In genomic region chr12:123714302-123714627, GRCh38 we compare ENCODE assay signal across 11 cellular contexts. TPM values are rescaled to one million over a fixed set of nuclear protein-coding genes. Genes with fewer than 3 reads are reported as not detected.
DNase-seq lines count a peak whose midpoint lies in the region; ATAC-seq, FAIRE-seq and TF ChIP-seq lines count a peak whose summit lies in the region.
"Had no signal": no experiment of that assay in that cellular context is flagged by ENCODE, and none has a peak within 500 bp of the region (broad histone marks: within the 10 kb centered on the region; RNA-seq: fewer than 3 reads in every experiment).

No MANE protein-coding gene starts in this region.

- CTCF ChIA-PET in HepG2 (lab: Yijun Ruan, JAX; ENCODE audit: low intra/inter-chr PET ratio, low total read pairs) = no interaction called here

- no peak for FAIRE-seq in HepG2 (lab: Jason Lieb, UNC)

- H3K79me2 ChIP-seq in HepG2 (ENCODE audit: insufficient read depth, low read length) = peaks cover 17% of the 10 kb centered on the region

- POLR2A ChIA-PET in HepG2 (lab: Yijun Ruan, JAX) = interaction anchor here (0.6 kb wide), 1 partner anchor 67 kb away, joined by 3 read pairs; no protein-coding TSS in a partner anchor

- no peak for DNase-seq in HepG2 (ENCODE audit: low spot score)
- DNase-seq in right lobe of liver = no peak
- peak; percentile 29 for DNase-seq in UCSD-AML1 (lab: John Stamatoyannopoulos, UW; ENCODE audit: unreplicated experiment)
- DNase-seq in erythroblast (lab: John Stamatoyannopoulos, UW) = peak; percentile 26 to 43
- no peak for DNase-seq in middle frontal gyrus (ENCODE audit: extremely low spot score, low spot score)
- no peak for DNase-seq in NCI-H2171 treated with DMSO at 0.1 percent for 48 hours (lab: John Stamatoyannopoulos, UW)
- DNase-seq: left lung, NCI-H146 had no signal

- intact Hi-C loops in HepG2 (cut with micrococcal nuclease; ENCODE audit: unreplicated experiment) (loop anchor here (10.0 kb wide), 1 partner anchor 271 kb away; no protein-coding TSS in a partner anchor), right lobe of liver (cut with DNase I) (no loop called here)

- H3K27me3 ChIP-seq in HepG2 (ENCODE audit: control insufficient read depth in 1 of 2, insufficient read depth in 2 of 2, low read length in 2 of 2) = no peaks in the 10 kb centered on the region
- no peaks in the 10 kb centered on the region for H3K27me3 ChIP-seq in right lobe of liver
- H3K27me3 ChIP-seq: left lung had no signal

- H4K20me1 ChIP-seq in HepG2 (ENCODE audit: insufficient read depth, low read length) = no peaks in the 10 kb centered on the region

- peaks cover 25% of the 10 kb centered on the region for H3K4me1 ChIP-seq in HepG2 (ENCODE audit: insufficient read depth, low read length)
- peaks cover 0 to 10% (median 4%) of the 10 kb centered on the region in 4 donors for H3K4me1 ChIP-seq in right lobe of liver

- TF ChIP-seq CTCF in HepG2 (CRISPR knock-in tag; IDR thresholded peaks at IDR 0.05) = no peak
- no peak for TF ChIP-seq CTCF in right lobe of liver (IDR thresholded peaks at IDR 0.05)

- TF ChIP-seq RAD21 in HepG2 (CRISPR knock-in tag; IDR thresholded peaks at IDR 0.05) = no peak

- H3K27ac ChIP-seq in HepG2 (ENCODE audit: extremely low read length, insufficient read depth, low read length) (no peak overlapping the region), right lobe of liver (no peak overlapping the region)
- H3K27ac ChIP-seq: epithelial cell of prostate, left lung had no signal

- H2AFZ ChIP-seq in HepG2 (ENCODE audit: low read length) = no peak overlapping the region

- ATAC-seq in HepG2 (no peak), right lobe of liver (no peak), HG02938 (IDR thresholded peaks at IDR 0.05; ENCODE audit: unreplicated experiment) (no peak), HG03432 (IDR thresholded peaks at IDR 0.05; ENCODE audit: unreplicated experiment) (no peak)

- no peak overlapping the region; a peak in 1 of 6 replicates for H3K4me3 ChIP-seq in HepG2 (replicated peaks in 1 of 3; ENCODE audit: insufficient read depth in 1 of 3, low read depth in 2 of 3, low read length in 3 of 3)
- H3K4me3 ChIP-seq in right lobe of liver = no peak overlapping the region

- TF ChIP-seq POLR2A in HepG2 (IDR thresholded peaks at IDR 0.05; ENCODE audit: insufficient read depth in 1 of 2, low read depth in 2 of 2, low read length in 2 of 2) (no peak), right lobe of liver (IDR thresholded peaks at IDR 0.05) (no peak), erythroblast (IDR thresholded peaks at IDR 0.05; ENCODE audit: low read length) (no peak)

- no peak overlapping the region for H3K9ac ChIP-seq in HepG2 (ENCODE audit: insufficient read depth, low read depth, low read length)

- in situ Hi-C loops in HepG2 (cut with HindIII; ENCODE audit: extremely low pct_ligation_motif_present, low pct_unique_long_range_greater_than_20kb) = no loop called here

- H3K4me2 ChIP-seq in HepG2 (ENCODE audit: low read depth, low read length) = peak overlapping the region; percentile 36; the same call in 1 of the 2 replicates

- H3K36me3 ChIP-seq in HepG2 (replicated peaks in 1 of 2; ENCODE audit: control insufficient read depth in 1 of 2, insufficient read depth in 2 of 2, low read length in 2 of 2) = no peaks in the 10 kb centered on the region
- H3K36me3 ChIP-seq in right lobe of liver = no peaks in the 10 kb centered on the region

- WGBS in HepG2 (ENCODE audit: low lambda C conversion rate) = 73% methylated on average over 3 of the region's 3 CpGs
- 20% methylated on average over 2 of the region's 3 CpGs for WGBS in right lobe of liver (ENCODE audit: insufficient coverage, low coverage, low lambda C conversion rate, missing lambda C conversion rate)

- no TSS peak for BruUV-seq in HepG2 (replicated peaks; lab: Mats Ljungman, UMichigan)

- H3K9me3 ChIP-seq in HepG2 (ENCODE audit: low read length) (no peaks in the 10 kb centered on the region), right lobe of liver (no peaks in the 10 kb centered on the region)
- H3K9me3 ChIP-seq: left lung had no signal

- no peak for TF ChIP-seq EP300 in HepG2 (IDR thresholded peaks at IDR 0.05; ENCODE audit: low read depth in 2 of 2, low read length in 2 of 2)
- no peak for TF ChIP-seq EP300 in HepG2 (CRISPR knock-in tag; IDR thresholded peaks at IDR 0.05; ENCODE audit: borderline replicate concordance)

RNA-seq across cellular contexts. Expression of gene ATP6V0A2, which starts 2.1 kb away (rescaled TPM):
- total RNA-seq in HepG2 (2016; rRNA removed; fragmentation: Illumina TruSeq; extraction: Trizol) (15.6 and 26.2 TPM in 2 replicates), right lobe of liver (10 to 100 TPM in 3 of 6 experiments, 1 to 10 TPM in 3; 7.6 to 12.9 (median 10.1) TPM)
- 2.6 and 4.1 TPM in 2 replicates for total RNA-seq in HepG2 (2016; cell fraction: cytosol; rRNA removed; fragmentation: Illumina TruSeq; extraction: Trizol; ENCODE audit: low read depth)
- total RNA-seq in HepG2 (2016; cell fraction: insoluble cytoplasmic fraction; rRNA removed; fragmentation: Illumina TruSeq; extraction: Trizol) = 15.5 and 23.9 TPM in 2 replicates
- 8.4 and 9.1 TPM in 2 replicates for total RNA-seq in HepG2 (2016; cell fraction: membrane; rRNA removed; fragmentation: Illumina TruSeq; extraction: Trizol)
- total RNA-seq in HepG2 (2016; cell fraction: nucleus; rRNA removed; fragmentation: Illumina TruSeq; extraction: Trizol) = 23.2 and 27.6 TPM in 2 replicates
- polyA plus RNA-seq in HepG2 (2011; rRNA removed) = 17.7 and 18.2 TPM in 2 replicates
- 7.1 and 10.2 TPM in 2 replicates for polyA plus RNA-seq in HepG2 (2011; cell fraction: cytosol; rRNA removed)
- 19.2 and 23.4 TPM in 2 replicates for polyA plus RNA-seq in HepG2 (2011; cell fraction: nucleus; rRNA removed)
- 8.7 and 11.1 TPM in 2 replicates for polyA plus RNA-seq in HepG2 (2012)
- 1.0 and 1.6 TPM in 2 replicates for polyA plus RNA-seq in HepG2 (2016; cell fraction: cytosol; fragmentation: Illumina TruSeq; extraction: Trizol; ENCODE audit: low read depth)
- polyA plus RNA-seq in HepG2 (2016; cell fraction: insoluble cytoplasmic fraction; fragmentation: Illumina TruSeq; extraction: Trizol; ENCODE audit: low read depth) = 9.6 and 10.7 TPM in 2 replicates
- 2.5 and 2.6 TPM in 2 replicates for polyA plus RNA-seq in HepG2 (2016; cell fraction: membrane; fragmentation: Illumina TruSeq; extraction: Trizol; ENCODE audit: low read depth)
- 21.9 and 22.0 TPM in 2 replicates for polyA plus RNA-seq in HepG2 (2016; cell fraction: nucleus; fragmentation: Illumina TruSeq; extraction: Trizol; ENCODE audit: insufficient read depth, low read depth)
- 48.3 and 119 TPM in 2 replicates for polyA minus RNA-seq in HepG2 (2011; rRNA and poly(A)+ RNA removed; ENCODE audit: low replicate concordance)
- polyA minus RNA-seq in HepG2 (2011; cell fraction: cytosol; rRNA and poly(A)+ RNA removed) = 10.5 and 14.0 TPM in 2 replicates
- polyA minus RNA-seq in HepG2 (2011; cell fraction: nucleus; rRNA and poly(A)+ RNA removed) = 24.8 and 26.0 TPM in 2 replicates

RNA-seq across cellular contexts. Expression of gene TCTN2, which starts 43.4 kb away (rescaled TPM):
- total RNA-seq in HepG2 (2016; rRNA removed; fragmentation: Illumina TruSeq; extraction: Trizol) = 4.1 and 8.1 TPM in 2 replicates
- total RNA-seq in HepG2 (2016; cell fraction: cytosol; rRNA removed; fragmentation: Illumina TruSeq; extraction: Trizol; ENCODE audit: low read depth) = 3.3 and 4.2 TPM in 2 replicates
- 4.1 and 7.3 TPM in 2 replicates for total RNA-seq in HepG2 (2016; cell fraction: insoluble cytoplasmic fraction; rRNA removed; fragmentation: Illumina TruSeq; extraction: Trizol)
- 4.9 and 5.0 TPM in 2 replicates for total RNA-seq in HepG2 (2016; cell fraction: membrane; rRNA removed; fragmentation: Illumina TruSeq; extraction: Trizol)
- total RNA-seq in HepG2 (2016; cell fraction: nucleus; rRNA removed; fragmentation: Illumina TruSeq; extraction: Trizol) = 7.9 and 8.3 TPM in 2 replicates
- 3.9 and 5.0 TPM in 2 replicates for polyA plus RNA-seq in HepG2 (2011; rRNA removed)
- polyA plus RNA-seq in HepG2 (2011; cell fraction: cytosol; rRNA removed) = 2.7 and 3.2 TPM in 2 replicates
- 6.4 and 6.7 TPM in 2 replicates for polyA plus RNA-seq in HepG2 (2011; cell fraction: nucleus; rRNA removed)
- 3.7 and 5.5 TPM in 2 replicates for polyA plus RNA-seq in HepG2 (2012)
- 0.93 and 1.1 TPM in 2 replicates for polyA plus RNA-seq in HepG2 (2016; cell fraction: cytosol; fragmentation: Illumina TruSeq; extraction: Trizol; ENCODE audit: low read depth)
- 3.3 and 3.7 TPM in 2 replicates for polyA plus RNA-seq in HepG2 (2016; cell fraction: insoluble cytoplasmic fraction; fragmentation: Illumina TruSeq; extraction: Trizol; ENCODE audit: low read depth)
- 2.4 and 2.6 TPM in 2 replicates for polyA plus RNA-seq in HepG2 (2016; cell fraction: membrane; fragmentation: Illumina TruSeq; extraction: Trizol; ENCODE audit: low read depth)
- polyA plus RNA-seq in HepG2 (2016; cell fraction: nucleus; fragmentation: Illumina TruSeq; extraction: Trizol; ENCODE audit: insufficient read depth, low read depth) = 12.7 and 13.0 TPM in 2 replicates
- 11.6 and 14.2 TPM in 2 replicates for polyA minus RNA-seq in HepG2 (2011; rRNA and poly(A)+ RNA removed; ENCODE audit: low replicate concordance)
- 3.0 and 3.9 TPM in 2 replicates for polyA minus RNA-seq in HepG2 (2011; cell fraction: cytosol; rRNA and poly(A)+ RNA removed)
- polyA minus RNA-seq in HepG2 (2011; cell fraction: nucleus; rRNA and poly(A)+ RNA removed) = 4.5 and 6.1 TPM in 2 replicates
- 1 to 10 TPM in 2 of 6 experiments, under 1 TPM in 4; 0.61 to 1.2 (median 0.88) TPM for total RNA-seq in right lobe of liver

RNA-seq across cellular contexts. Expression of gene DNAH10, which starts 47.8 kb away (rescaled TPM):
- total RNA-seq in HepG2 (2016; rRNA removed; fragmentation: Illumina TruSeq; extraction: Trizol) (0.02 and 0.06 TPM in 2 replicates), right lobe of liver (under 1 TPM in 5 of 6 experiments, not detected in 1; under 0.01 to 0.40 (median 0.16) TPM)
- under 0.01 and 0.09 TPM in 2 replicates for total RNA-seq in HepG2 (2016; cell fraction: cytosol; rRNA removed; fragmentation: Illumina TruSeq; extraction: Trizol; ENCODE audit: low read depth)
- 0.04 and 0.10 TPM in 2 replicates for total RNA-seq in HepG2 (2016; cell fraction: insoluble cytoplasmic fraction; rRNA removed; fragmentation: Illumina TruSeq; extraction: Trizol)
- total RNA-seq in HepG2 (2016; cell fraction: membrane; rRNA removed; fragmentation: Illumina TruSeq; extraction: Trizol) = 0.06 TPM in 1 of 2 replicates, not detected in the other
- total RNA-seq in HepG2 (2016; cell fraction: nucleus; rRNA removed; fragmentation: Illumina TruSeq; extraction: Trizol) = 0.03 and 0.31 TPM in 2 replicates
- polyA plus RNA-seq in HepG2 (2011; rRNA removed) = 0.01 and 0.08 TPM in 2 replicates
- 0.01 and 0.04 TPM in 2 replicates for polyA plus RNA-seq in HepG2 (2011; cell fraction: cytosol; rRNA removed)
- polyA plus RNA-seq in HepG2 (2011; cell fraction: nucleus; rRNA removed) = 0.10 and 0.12 TPM in 2 replicates
- polyA plus RNA-seq in HepG2 (2012) = 0.08 and 0.23 TPM in 2 replicates
- polyA plus RNA-seq in HepG2 (2016; cell fraction: cytosol; fragmentation: Illumina TruSeq; extraction: Trizol; ENCODE audit: low read depth) = not detected in 2 replicates
- polyA plus RNA-seq in HepG2 (2016; cell fraction: insoluble cytoplasmic fraction; fragmentation: Illumina TruSeq; extraction: Trizol; ENCODE audit: low read depth) = not detected in 2 replicates
- not detected in 2 replicates for polyA plus RNA-seq in HepG2 (2016; cell fraction: membrane; fragmentation: Illumina TruSeq; extraction: Trizol; ENCODE audit: low read depth)
- not detected in 2 replicates for polyA plus RNA-seq in HepG2 (2016; cell fraction: nucleus; fragmentation: Illumina TruSeq; extraction: Trizol; ENCODE audit: insufficient read depth, low read depth)
- under 0.01 and 0.02 TPM in 2 replicates for polyA minus RNA-seq in HepG2 (2011; rRNA and poly(A)+ RNA removed; ENCODE audit: low replicate concordance)
- not detected in 2 replicates for polyA minus RNA-seq in HepG2 (2011; cell fraction: cytosol; rRNA and poly(A)+ RNA removed)
- polyA minus RNA-seq in HepG2 (2011; cell fraction: nucleus; rRNA and poly(A)+ RNA removed) = under 0.01 and 0.25 TPM in 2 replicates

Comparison
In these comparisons a context has a peak if more than half of its experiments do, and no peak if none do; other contexts are left out.
1. DNase-seq: peak in UCSD-AML1 (single experiment) and erythroblast (2 of 2); none in HepG2 (single experiment), right lobe of liver (0 of 3), middle frontal gyrus (single experiment) and NCI-H2171 treated with DMSO at 0.1 percent for 48 hours (single experiment).